Comparison of ENCODE assay signal across 18 cellular contexts in genomic region chr12:108606492-108606891, GRCh38. TPM values are rescaled to one million over a fixed set of nuclear protein-coding genes. Genes with fewer than 3 reads are reported as not detected.
"Had no signal": no experiment of that assay in that cellular context is flagged by ENCODE, and none has a peak within 500 bp of the region (broad histone marks: within the 10 kb centered on the region; RNA-seq: fewer than 3 reads in every experiment).

No MANE protein-coding gene starts in this region.

- H3K36me3 Mint-ChIP-seq: memory B cell, natural killer cell had no signal

- H3K27ac Mint-ChIP-seq: activated CD4-positive, alpha-beta memory T cell treated with anti-CD3 and anti-CD28 coated beads, Interleukin-2, amount 10 ng/mL, durations not matched to agents 7 days and 5 days had no signal

- H3K27ac ChIP-seq: SK-N-MC, upper lobe of right lung, WERI-Rb-1 had no signal

- H3K9me3 ChIP-seq: upper lobe of right lung had no signal

- H3K4me3 ChIP-seq: SK-N-MC, upper lobe of right lung had no signal

- H3K36me3 ChIP-seq: upper lobe of right lung, WERI-Rb-1 had no signal

- H3K4me1 ChIP-seq: upper lobe of right lung had no signal

- DNase-seq: activated CD4-positive, alpha-beta memory T cell treated with anti-CD3 and anti-CD28 coated beads, Interleukin-2, amount 10 ng/mL, durations not matched to agents 7 days and 5 days; activated CD8-positive, alpha-beta memory T cell treated with anti-CD3 and anti-CD28 coated beads, Interleukin-2, amount 50 U/mL, for 4 hours; activated naive CD4-positive, alpha-beta T cell treated with anti-CD3 and anti-CD28 coated beads, Interleukin-2, amount 50 U/mL, for 16 hours; amniotic stem cell; erythroblast; hippocampal formation; left ventricle myocardium superior; natural killer cell; retina; stimulated activated CD4-positive, alpha-beta T cell treated with anti-CD3 and anti-CD28 coated beads, Interleukin-2, amount 100 ng/mL, for 48 hours; stimulated activated naive CD4-positive, alpha-beta T cell treated with Interleukin-2 at 50 U/mL for 16 hours; upper lobe of right lung; WERI-Rb-1 had no signal

- ATAC-seq: left ventricle myocardium superior, natural killer cell, upper lobe of right lung had no signal

- H3K4me3 Mint-ChIP-seq: activated CD4-positive, alpha-beta memory T cell treated with anti-CD3 and anti-CD28 coated beads, Interleukin-2, amount 10 ng/mL, durations not matched to agents 7 days and 5 days; memory B cell; natural killer cell had no signal

- H3K9me3 Mint-ChIP-seq: memory B cell, natural killer cell had no signal

- H3K27me3 ChIP-seq: upper lobe of right lung had no signal

RNA-seq across cellular contexts. Expression of gene TMEM119, which starts 8.6 kb away (rescaled TPM):
- total RNA-seq: activated T-helper 2 cell treated with anti-CD3 and anti-CD28 coated beads, Interferon-gamma antibody, Interleukin-2, Interleukin-4, amounts not matched to agents 10 μg/mL and 5 μg/mL and 100 μg/mL, durations not matched to agents 14 hours and 24 hours and 36 hours; glomerular endothelial cell; kidney epithelial cell had no signal
